Comparison of ENCODE assay signal across 11 cellular contexts in genomic region chr13:20713751-20714150, GRCh38. TPM values are rescaled to one million over a fixed set of nuclear protein-coding genes. Genes with fewer than 3 reads are reported as not detected.
DNase-seq lines count a peak whose midpoint lies in the region; ATAC-seq and TF ChIP-seq lines count a peak whose summit lies in the region.
"Had no signal": no experiment of that assay in that cellular context is flagged by ENCODE, and none has a peak within 500 bp of the region (broad histone marks: within the 10 kb centered on the region; RNA-seq: fewer than 3 reads in every experiment).

No MANE protein-coding gene starts in this region.

- no peaks in the 10 kb centered on the region for H3K27me3 ChIP-seq in SJCRH30
- H3K27me3 ChIP-seq in trophoblast cell (ENCODE audit: insufficient read depth, low read length), result no peaks in the 10 kb centered on the region
- H3K27me3 ChIP-seq: cardiac muscle cell, ovary had no signal

- H3K79me1 ChIP-seq in trophoblast cell (ENCODE audit: low read length), result no peaks in the 10 kb centered on the region

- peak overlapping the region; percentile 50 for H3K4me3 ChIP-seq in SJCRH30
- no peak overlapping the region for H3K4me3 ChIP-seq in fibroblast of mammary gland (ENCODE audit: control insufficient read depth, low read depth, low read length)
- no peak overlapping the region for H3K4me3 ChIP-seq in skeletal muscle cell (ENCODE audit: low read depth, low read length)
- H3K4me3 ChIP-seq in trophoblast cell (ENCODE audit: low read depth, low read length), result no peak overlapping the region
- H3K4me3 ChIP-seq: cardiac muscle cell, ovary had no signal

- peak; percentile 81 for DNase-seq in EL
- peak; percentile 51 to 64 for DNase-seq in SJCRH30
- peak; percentile 70 for DNase-seq in fibroblast of mammary gland (ENCODE audit: low read depth)
- DNase-seq in skeletal muscle cell (ENCODE audit: low read depth), result peak; percentile 21
- DNase-seq in trophoblast cell, result no peak
- DNase-seq: SIG-M5 had no signal

- TF ChIP-seq CTCF in fibroblast of mammary gland (conservative IDR thresholded peaks at IDR 0.05; ENCODE audit: control insufficient read depth, insufficient read depth, low read depth, low read length), result no peak

- H3K36me3 ChIP-seq in SJCRH30, result no peaks in the 10 kb centered on the region
- H3K36me3 ChIP-seq in trophoblast cell (ENCODE audit: control insufficient read depth in 1 of 2, insufficient read depth in 2 of 2, low read length in 2 of 2), result no peaks in the 10 kb centered on the region
- H3K36me3 ChIP-seq: cardiac muscle cell, ovary had no signal

- no peak overlapping the region for H4K12ac ChIP-seq in trophoblast cell (ENCODE audit: low read depth, low read length)

- H2BK120ac ChIP-seq in trophoblast cell (ENCODE audit: insufficient read depth, low read length, poor library complexity), result no peak overlapping the region

- H2BK12ac ChIP-seq in trophoblast cell (ENCODE audit: low read length), result no peak overlapping the region

- H3K23ac ChIP-seq in trophoblast cell (ENCODE audit: low read length), result no peak overlapping the region

- no peak overlapping the region for H3K14ac ChIP-seq in trophoblast cell (ENCODE audit: low read length)

- H3K4me2 ChIP-seq in trophoblast cell (ENCODE audit: low read length), result no peak overlapping the region

- no peak overlapping the region for H3K9ac ChIP-seq in trophoblast cell (ENCODE audit: low read length)

- no peak overlapping the region for H3K18ac ChIP-seq in trophoblast cell (ENCODE audit: low read length)

- H2AK5ac ChIP-seq in trophoblast cell (ENCODE audit: low read length), result no peak overlapping the region

- ATAC-seq in HG03045 (IDR thresholded peaks at IDR 0.05; ENCODE audit: unreplicated experiment) (no peak), GM18873 (IDR thresholded peaks at IDR 0.05; ENCODE audit: low FRiP score, unreplicated experiment) (no peak), GM21390 (IDR thresholded peaks at IDR 0.05; ENCODE audit: unreplicated experiment) (no peak)

- H3K27ac ChIP-seq in SJCRH30 (no peak overlapping the region), trophoblast cell (ENCODE audit: low read depth, low read length) (no peak overlapping the region)
- H3K27ac ChIP-seq: cardiac muscle cell had no signal

- no peak overlapping the region for H4K8ac ChIP-seq in trophoblast cell (ENCODE audit: low read depth, low read length)

- H3K79me2 ChIP-seq in trophoblast cell (ENCODE audit: control insufficient read depth, insufficient read depth, low read length, poor library complexity), result no peaks in the 10 kb centered on the region

- no peak overlapping the region for H3K4ac ChIP-seq in trophoblast cell (ENCODE audit: low read depth, low read length)

- H3K4me1 ChIP-seq in SJCRH30 (peaks cover 35% of the 10 kb centered on the region), trophoblast cell (ENCODE audit: control insufficient read depth in 1 of 2, insufficient read depth in 2 of 2, low read length in 2 of 2) (peaks cover 0 to 11% of the 10 kb centered on the region in 2 experiments)

- no peak overlapping the region for H2BK5ac ChIP-seq in trophoblast cell (ENCODE audit: low read depth, low read length, poor library complexity)

- no peak overlapping the region for H4K91ac ChIP-seq in trophoblast cell (ENCODE audit: low read depth, low read length)

- H3K9me3 ChIP-seq in SJCRH30 (replicated peaks) (no peaks in the 10 kb centered on the region), trophoblast cell (ENCODE audit: insufficient read depth, low read depth, low read length) (peaks cover under 1% of the 10 kb centered on the region)
- H3K9me3 ChIP-seq: ovary had no signal

- no peak overlapping the region for H2AFZ ChIP-seq in trophoblast cell (ENCODE audit: insufficient read depth, low read length, poor library complexity)

- WGBS in trophoblast cell (ENCODE audit: extremely low coverage, insufficient coverage, insufficient read length), result no CpG with 5 or more reads among the region's 11 CpGs

RNA-seq across cellular contexts. Expression of gene IL17D, which starts 10.3 kb away (rescaled TPM):
- 0.56 and 1.4 TPM in 2 replicates for total RNA-seq in SJCRH30 (2014; rRNA removed; shearing (Covaris generic))
- 1.7 TPM in 2 replicates for polyA plus RNA-seq in trophoblast cell (2013)

Comparison
In these comparisons a context has a peak if more than half of its experiments do, and no peak if none do; other contexts are left out.
1. DNase-seq: peak in EL (single experiment), SJCRH30 (2 of 2), fibroblast of mammary gland (single experiment) and skeletal muscle cell (single experiment); none in trophoblast cell (0 of 2).